Comparison of ENCODE assay signal across 1 cellular context in genomic region chr4:26912069-26912468, GRCh38.
TF ChIP-seq lines count a peak whose summit lies in the region.

No MANE protein-coding gene starts in this region.

TF ChIP-seq in GM12878, 131 proteins besides CTCF, POLR2A, EP300 and RAD21:
- no peak for TF ChIP-seq FOS (IDR thresholded peaks at IDR 0.05; ENCODE audit: borderline replicate concordance, extremely low read depth, insufficient read length)
- TF ChIP-seq TAF1 (IDR thresholded peaks at IDR 0.05; ENCODE audit: borderline replicate concordance, low read depth, low read length), result no peak
- TF ChIP-seq SIX5 (IDR thresholded peaks at IDR 0.05; ENCODE audit: low read depth, low read length, severe bottlenecking), result no peak
- no peak for TF ChIP-seq CEBPB (IDR thresholded peaks at IDR 0.05; ENCODE audit: borderline replicate concordance in 1 of 2, low read depth in 2 of 2, low read length in 2 of 2)
- no peak for TF ChIP-seq ELK1 (IDR thresholded peaks at IDR 0.05; ENCODE audit: low read depth, low read length)
- TF ChIP-seq LARP7 (IDR thresholded peaks at IDR 0.05), result no peak
- no peak for TF ChIP-seq ZNF622 (IDR thresholded peaks at IDR 0.05)
- TF ChIP-seq, protein P1, sequence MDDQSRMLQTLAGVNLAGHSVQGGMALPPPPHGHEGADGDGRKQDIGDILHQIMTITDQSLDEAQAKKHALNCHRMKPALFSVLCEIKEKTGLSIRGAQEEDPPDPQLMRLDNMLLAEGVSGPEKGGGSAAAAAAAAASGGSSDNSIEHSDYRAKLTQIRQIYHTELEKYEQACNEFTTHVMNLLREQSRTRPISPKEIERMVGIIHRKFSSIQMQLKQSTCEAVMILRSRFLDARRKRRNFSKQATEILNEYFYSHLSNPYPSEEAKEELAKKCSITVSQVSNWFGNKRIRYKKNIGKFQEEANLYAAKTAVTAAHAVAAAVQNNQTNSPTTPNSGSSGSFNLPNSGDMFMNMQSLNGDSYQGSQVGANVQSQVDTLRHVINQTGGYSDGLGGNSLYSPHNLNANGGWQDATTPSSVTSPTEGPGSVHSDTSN (IDR thresholded peaks at IDR 0.05; ENCODE audit: insufficient replicate concordance, low read depth, low read length), result no peak
- TF ChIP-seq SMAD1 (IDR thresholded peaks at IDR 0.05; ENCODE audit: low read depth, partially characterized antibody), result no peak
- TF ChIP-seq CREB1 (IDR thresholded peaks at IDR 0.05; ENCODE audit: low read depth), result no peak
- no peak for TF ChIP-seq RFX5 (IDR thresholded peaks at IDR 0.05; ENCODE audit: low read depth, low read length)
- no peak for TF ChIP-seq MTA3 (IDR thresholded peaks at IDR 0.05; ENCODE audit: borderline replicate concordance, low read length)
- TF ChIP-seq JUND (IDR thresholded peaks at IDR 0.05; ENCODE audit: low read depth, low read length), result no peak
- no peak for TF ChIP-seq MAX (IDR thresholded peaks at IDR 0.05; ENCODE audit: low read depth, low read length)
- TF ChIP-seq RUNX3 (IDR thresholded peaks at IDR 0.05; ENCODE audit: low read length), result no peak
- TF ChIP-seq SIN3A (IDR thresholded peaks at IDR 0.05; ENCODE audit: low read depth, low read length), result no peak
- no peak for TF ChIP-seq JUNB (IDR thresholded peaks at IDR 0.05)
- TF ChIP-seq USF1 (IDR thresholded peaks at IDR 0.05; ENCODE audit: borderline replicate concordance, extremely low read length, insufficient read depth, low read depth, low read length), result no peak
